9 cellular contexts compared by ENCODE assay signal in genomic region chr16:87550510-87550961, GRCh38. TPM values are rescaled to one million over a fixed set of nuclear protein-coding genes. Genes with fewer than 3 reads are reported as not detected.
DNase-seq lines count a peak whose midpoint lies in the region; ATAC-seq and TF ChIP-seq lines count a peak whose summit lies in the region.
"Had no signal": no experiment of that assay in that cellular context is flagged by ENCODE, and none has a peak within 500 bp of the region (broad histone marks: within the 10 kb centered on the region; RNA-seq: fewer than 3 reads in every experiment).

No MANE protein-coding gene starts in this region.

- no peaks in the 10 kb centered on the region for H3F3A ChIP-seq in GM23248 (ENCODE audit: insufficient read depth)

- H3K4ac ChIP-seq in mesenchymal stem cell (ENCODE audit: low read depth in 1 of 2, low read length in 2 of 2), result no peak overlapping the region

- no peaks in the 10 kb centered on the region for H3K79me1 ChIP-seq in mesenchymal stem cell (replicated peaks; ENCODE audit: low read length, poor library complexity, severe bottlenecking)

- DNase-seq in GM23248 (peak; percentile 41), UCSD-AML1 (lab: John Stamatoyannopoulos, UW; ENCODE audit: unreplicated experiment) (peak; percentile 38), mesenchymal stem cell (no peak), amniotic stem cell (lab: John Stamatoyannopoulos, UW) (no peak)
- DNase-seq in stimulated activated CD8-positive, alpha-beta memory T cell treated with anti-CD3 and anti-CD28 coated beads, Interleukin-4, amount 100 ng/mL, for 24 hours (ENCODE audit: low read depth), result peak; percentile 46

- WGBS in GM23248 (ENCODE audit: low coverage in 1 of 2, low lambda C conversion rate in 2 of 2, missing lambda C conversion rate in 2 of 2), 2 experiments, result 47 to 48% methylated on average over 24 to 27 of the region's 28 CpGs
- 58% methylated on average over 28 of the region's 28 CpGs for WGBS in liver
- 64% methylated on average over 23 of the region's 28 CpGs for WGBS in mesenchymal stem cell

- H4K91ac ChIP-seq in mesenchymal stem cell (ENCODE audit: low read length), result no peak overlapping the region

- H3K27ac Mint-ChIP-seq in brain, result no peak overlapping the region
- H3K27ac Mint-ChIP-seq: stimulated activated naive CD8-positive, alpha-beta T cell treated with anti-CD3 and anti-CD28 coated beads, Interleukin-15, Interleukin-2, amounts not matched to agents 100 ng/mL and 50 ng/mL, for 24 hours had no signal

- H3K27ac ChIP-seq in GM23248 (no peak overlapping the region), liver (ENCODE audit: low read depth in 1 of 2, low read length in 2 of 2) (no peak overlapping the region), mesenchymal stem cell (ENCODE audit: low read length, poor library complexity, severe bottlenecking) (no peak overlapping the region)

- no peak overlapping the region for H3K4me2 ChIP-seq in GM23248 (ENCODE audit: unreplicated experiment)
- H3K4me2 ChIP-seq in mesenchymal stem cell (ENCODE audit: low read length, poor library complexity, severe bottlenecking), result no peak overlapping the region

- no peak overlapping the region for H3K18ac ChIP-seq in mesenchymal stem cell (ENCODE audit: low read depth in 1 of 2, low read length in 2 of 2)

- H2AFZ ChIP-seq in GM23248 (no peak overlapping the region), mesenchymal stem cell (ENCODE audit: low read depth, low read length) (no peak overlapping the region)

- H2BK5ac ChIP-seq in mesenchymal stem cell (ENCODE audit: low read depth, low read length, poor library complexity, severe bottlenecking), result no peak overlapping the region

- H4K20me1 ChIP-seq in GM23248 (ENCODE audit: insufficient read depth), result no peaks in the 10 kb centered on the region

- H3K4me3 Mint-ChIP-seq in brain, result no peak overlapping the region
- H3K4me3 Mint-ChIP-seq: stimulated activated naive CD8-positive, alpha-beta T cell treated with anti-CD3 and anti-CD28 coated beads, Interleukin-15, Interleukin-2, amounts not matched to agents 100 ng/mL and 50 ng/mL, for 24 hours had no signal

- no peaks in the 10 kb centered on the region for H3K9me3 ChIP-seq in GM23248 (ENCODE audit: low read depth)
- H3K9me3 ChIP-seq in liver (ENCODE audit: control insufficient read depth in 4 of 4, low read length in 3 of 4), result no peaks in the 10 kb centered on the region
- peaks cover 9% of the 10 kb centered on the region for H3K9me3 ChIP-seq in mesenchymal stem cell (ENCODE audit: control insufficient read depth, low read length)

- H3K23ac ChIP-seq in mesenchymal stem cell (ENCODE audit: low read length in 2 of 2), result no peak overlapping the region

- peaks cover 6 to 15% (median 9%) of the 10 kb centered on the region in 5 experiments for H3K9me3 Mint-ChIP-seq in brain
- H3K9me3 Mint-ChIP-seq: stimulated activated naive CD8-positive, alpha-beta T cell treated with anti-CD3 and anti-CD28 coated beads, Interleukin-15, Interleukin-2, amounts not matched to agents 100 ng/mL and 50 ng/mL, for 24 hours had no signal

- no peak overlapping the region for H3K4me3 ChIP-seq in GM23248
- no peak overlapping the region for H3K4me3 ChIP-seq in liver (ENCODE audit: low read depth in 1 of 3, low read length in 3 of 3)
- H3K4me3 ChIP-seq in mesenchymal stem cell (ENCODE audit: insufficient read depth in 1 of 2, low read depth in 1 of 2, low read length in 2 of 2), result no peak overlapping the region

- no peak overlapping the region for H2BK120ac ChIP-seq in mesenchymal stem cell (ENCODE audit: low read depth, low read length)

- H3K9ac ChIP-seq in GM23248 (no peak overlapping the region), liver (ENCODE audit: low read depth in 1 of 2, low read length in 2 of 2) (no peak overlapping the region), mesenchymal stem cell (ENCODE audit: low read length) (no peak overlapping the region)

- no peak overlapping the region for H3K14ac ChIP-seq in mesenchymal stem cell (ENCODE audit: low read length in 2 of 2)

- ATAC-seq in GM18861 (IDR thresholded peaks at IDR 0.05; ENCODE audit: unreplicated experiment), result no peak

- H3K4me1 Mint-ChIP-seq in brain, result peaks cover 5% of the 10 kb centered on the region

- no peak overlapping the region for H2AK5ac ChIP-seq in mesenchymal stem cell (ENCODE audit: low read length, severe bottlenecking)

- H3K36me3 ChIP-seq in GM23248 (ENCODE audit: low read depth), result no peaks in the 10 kb centered on the region
- no peaks in the 10 kb centered on the region for H3K36me3 ChIP-seq in liver (ENCODE audit: control insufficient read depth in 4 of 4, insufficient read depth in 3 of 4, low read depth in 1 of 4, low read length in 3 of 4)
- no peaks in the 10 kb centered on the region for H3K36me3 ChIP-seq in mesenchymal stem cell (ENCODE audit: control insufficient read depth in 1 of 2, insufficient read depth in 2 of 2, low read depth in 1 of 2, low read length in 2 of 2)

- TF ChIP-seq CTCF in brain (conservative IDR thresholded peaks at IDR 0.05) (peak; percentile 75 to 91), liver (IDR thresholded peaks at IDR 0.05; ENCODE audit: low read depth, low read length, missing input control) (peak; percentile 72)

- H3K27me3 ChIP-seq in GM23248 (replicated peaks; ENCODE audit: insufficient read depth), result no peaks in the 10 kb centered on the region
- H3K27me3 ChIP-seq in liver (ENCODE audit: control insufficient read depth in 4 of 4, insufficient read depth in 4 of 4, low read length in 3 of 4), result no peaks in the 10 kb centered on the region
- H3K27me3 ChIP-seq in mesenchymal stem cell (ENCODE audit: control insufficient read depth in 1 of 2, insufficient read depth in 1 of 2, low read length in 2 of 2), result peaks cover 22 to 43% of the 10 kb centered on the region in 2 experiments

- no peak overlapping the region for H4K8ac ChIP-seq in mesenchymal stem cell (ENCODE audit: low read length)

- H2BK15ac ChIP-seq in mesenchymal stem cell (ENCODE audit: low read depth, poor library complexity, severe bottlenecking), result no peak overlapping the region

- H3K4me1 ChIP-seq in GM23248 (ENCODE audit: insufficient read depth) (no peaks in the 10 kb centered on the region), liver (ENCODE audit: control insufficient read depth in 4 of 4, insufficient read depth in 4 of 4, low read length in 3 of 4) (peaks cover 0 to 16% (median 9%) of the 10 kb centered on the region in 4 donors), mesenchymal stem cell (ENCODE audit: control insufficient read depth, insufficient read depth, low read depth, low read length) (peaks cover 12% of the 10 kb centered on the region)

- TF ChIP-seq RAD21 in liver (IDR thresholded peaks at IDR 0.05), result peak; percentile 51 to 79

- peaks cover 23% of the 10 kb centered on the region for H3K27me3 Mint-ChIP-seq in brain

- in situ Hi-C loops in GM23248 (cut with MboI), result no loop called here

- no peaks in the 10 kb centered on the region for H3K9me2 ChIP-seq in GM23248 (ENCODE audit: insufficient read depth)

- H2BK12ac ChIP-seq in mesenchymal stem cell (ENCODE audit: low read length in 2 of 2), result no peak overlapping the region

- H3K79me2 ChIP-seq in GM23248 (ENCODE audit: insufficient read depth), result no peaks in the 10 kb centered on the region

- H3K36me3 Mint-ChIP-seq in brain, result no peaks in the 10 kb centered on the region

TF ChIP-seq in liver, 16 proteins besides CTCF, POLR2A, EP300 and RAD21 (continues in another document):
- TF ChIP-seq FOXA1 (IDR thresholded peaks at IDR 0.05), result no peak
- TF ChIP-seq SP1 (IDR thresholded peaks at IDR 0.05), result no peak
- TF ChIP-seq YY1 (IDR thresholded peaks at IDR 0.05), result no peak
- TF ChIP-seq EGR1 (IDR thresholded peaks at IDR 0.05; ENCODE audit: low read depth in 2 of 2), result no peak
- no peak for TF ChIP-seq MAX (IDR thresholded peaks at IDR 0.05)
- peak; percentile 77 for TF ChIP-seq HNF4G (IDR thresholded peaks at IDR 0.05)
- no peak for TF ChIP-seq ATF3 (IDR thresholded peaks at IDR 0.05)
- no peak for TF ChIP-seq GABPA (IDR thresholded peaks at IDR 0.05 in 1 of 2, conservative IDR thresholded peaks at IDR 0.05 in 1 of 2)
- TF ChIP-seq NR2F2 (IDR thresholded peaks at IDR 0.05), result no peak
- TF ChIP-seq HNF4A (conservative IDR thresholded peaks at IDR 0.05), result peak; percentile 69 to 78
- TF ChIP-seq ZBTB33 (IDR thresholded peaks at IDR 0.05), result no peak
- TF ChIP-seq TAF1 (conservative IDR thresholded peaks at IDR 0.05), result no peak

RNA-seq across cellular contexts. Expression of gene JPH3, which starts 51.8 kb away (rescaled TPM):
- total RNA-seq in GM23248 (2014; rRNA removed; shearing (Covaris generic)), result not detected in 2 replicates
- polyA plus RNA-seq in GM23248 (2016; fragmentation: Nextera tagmentation; extraction: Ambion mirVana) (not detected in 2 replicates), brain (ENCODE audit: insufficient read depth, low read depth, low replicate concordance) (31.2 TPM), liver (under 1 TPM; 0.02 to 0.06 TPM)
- under 1 TPM; under 0.01 to 0.09 TPM for total RNA-seq in liver
- polyA plus RNA-seq in mesenchymal stem cell (2013, experiment 1 of 2), result 0.03 TPM
- polyA plus RNA-seq in mesenchymal stem cell (2013, experiment 2 of 2), result not detected

RNA-seq across cellular contexts. Expression of gene ZCCHC14, which starts 57.7 kb away (rescaled TPM):
- total RNA-seq in GM23248 (2014; rRNA removed; shearing (Covaris generic)), result 5.4 and 6.3 TPM in 2 replicates
- polyA plus RNA-seq in GM23248 (2016; fragmentation: Nextera tagmentation; extraction: Ambion mirVana) (2.7 and 3.1 TPM in 2 replicates), brain (ENCODE audit: insufficient read depth, low read depth, low replicate concordance) (22.2 TPM), liver (1 to 10 TPM; 6.3 to 8.9 TPM)
- total RNA-seq in liver, result 10 to 100 TPM in 1 of 2 donors, 1 to 10 TPM in 1; 7.1 to 21.7 TPM
- polyA plus RNA-seq in mesenchymal stem cell (2013, experiment 1 of 2), result 24.1 TPM
- polyA plus RNA-seq in mesenchymal stem cell (2013, experiment 2 of 2), result 23.5 TPM

Comparison
In these comparisons a context has a peak if more than half of its experiments do, and no peak if none do; other contexts are left out.
1. DNase-seq: peak in GM23248 (single experiment), UCSD-AML1 (single experiment) and stimulated activated CD8-positive, alpha-beta memory T cell treated with anti-CD3 and anti-CD28 coated beads, Interleukin-4, amount 100 ng/mL, for 24 hours (single experiment); none in mesenchymal stem cell (single experiment) and amniotic stem cell (single experiment).
2. RNA of gene JPH3, which starts 51.8 kb away (polyA plus RNA-seq): 31.2 TPM in brain (single experiment); 0.02 to 0.06 TPM in liver and not detected in GM23248; every median in the first group is over 10 times any median in the second.